10 cellular contexts compared by ENCODE assay signal in the genomic region with DNA sequence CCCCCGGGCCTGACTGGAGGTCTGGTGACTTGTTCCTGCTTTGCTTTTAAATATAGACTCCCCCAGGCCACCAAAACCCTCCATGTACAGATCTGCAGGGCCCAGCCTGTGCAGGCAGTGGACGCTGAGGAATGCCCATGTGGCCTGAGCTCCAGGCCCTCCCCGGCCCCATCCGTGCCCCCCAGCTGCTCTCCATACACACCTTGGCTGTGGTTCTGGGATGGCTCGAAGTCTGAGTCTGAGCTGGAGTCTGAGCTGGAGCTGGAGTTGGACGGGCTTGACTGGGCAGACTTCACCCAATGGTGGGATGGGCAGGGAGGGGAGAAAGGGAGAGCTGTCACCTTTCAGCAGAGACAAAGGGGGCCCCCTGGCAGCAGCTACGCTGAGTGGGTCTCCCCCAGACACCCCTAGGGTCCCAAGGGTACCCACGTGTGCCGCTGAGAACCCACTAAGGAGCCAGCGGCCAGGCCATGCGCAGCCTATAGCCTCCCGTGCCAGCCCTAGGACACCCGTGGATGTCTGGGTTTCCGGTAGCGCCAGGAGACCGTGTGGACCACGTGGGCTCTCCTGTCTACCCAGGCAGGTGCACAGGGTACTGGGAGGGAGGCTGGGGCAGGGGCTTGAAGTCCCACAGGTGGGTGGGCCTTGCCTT.
DNase-seq lines count a peak whose midpoint lies in the region; FAIRE-seq and TF ChIP-seq lines count a peak whose summit lies in the region.
"Had no signal": no experiment of that assay in that cellular context is flagged by ENCODE, and none has a peak within 500 bp of the region (broad histone marks: within the 10 kb centered on the region; RNA-seq: fewer than 3 reads in every experiment).

No MANE protein-coding gene starts in this region.

- H2BK15ac ChIP-seq in mesendoderm (replicated peaks; ENCODE audit: low read depth): no peak overlapping the region

- H3K56ac ChIP-seq in mesendoderm (ENCODE audit: low read length): peak overlapping the region; percentile 15

- no peak overlapping the region for H3K18ac ChIP-seq in mesendoderm (ENCODE audit: low read length)

- no peaks in the 10 kb centered on the region for H3K27me3 ChIP-seq in NT2/D1 (ENCODE audit: insufficient read depth, insufficient read length)
- H3K27me3 ChIP-seq in mesendoderm (ENCODE audit: insufficient read depth, low read length, poor library complexity): no peaks in the 10 kb centered on the region
- H3K27me3 ChIP-seq: BLaER1 had no signal

- H2BK120ac ChIP-seq in mesendoderm (ENCODE audit: low read depth, low read length): no peak overlapping the region

- DNase-seq in NT2/D1 (ENCODE audit: low read depth, low spot score) (no peak), epidermal melanocyte (ENCODE audit: insufficient read length, low spot score) (peak; percentile 15), mesendoderm (no peak), H54 (ENCODE audit: insufficient read length, low spot score) (no peak), SKM-1 treated with dmso at 0.1 percent for 144 hours (lab: John Stamatoyannopoulos, UW; ENCODE audit: unreplicated experiment) (no peak), NCI-H1092 (lab: John Stamatoyannopoulos, UW) (no peak), D721Med (ENCODE audit: insufficient read length, low spot score) (no peak)

- no peaks in the 10 kb centered on the region for H3K79me1 ChIP-seq in mesendoderm (ENCODE audit: low read length)

- H3K9me3 ChIP-seq in NT2/D1 (ENCODE audit: insufficient read depth, low read length): no peaks in the 10 kb centered on the region
- H3K9me3 ChIP-seq: BLaER1 had no signal

- no peak overlapping the region for H2BK5ac ChIP-seq in mesendoderm (ENCODE audit: low read length)

- H3K4ac ChIP-seq in mesendoderm (ENCODE audit: low read depth, low read length): no peak overlapping the region

- no peak overlapping the region for H3K4me2 ChIP-seq in mesendoderm (ENCODE audit: low read length)

- WGBS in mesendoderm (ENCODE audit: extremely low coverage, insufficient coverage, low lambda C conversion rate): no CpG with 5 or more reads among the region's 17 CpGs

- H3K23ac ChIP-seq in mesendoderm (ENCODE audit: low read length): no peak overlapping the region

- peak overlapping the region; percentile 54 for H3K27ac ChIP-seq in mesendoderm (ENCODE audit: low read depth, low read length)
- peak overlapping the region; percentile 12 for H3K27ac ChIP-seq in temporal lobe (ENCODE audit: low read depth, low read length)
- H3K27ac ChIP-seq: BLaER1, epithelial cell of prostate had no signal

- no peaks in the 10 kb centered on the region for H3K79me2 ChIP-seq in mesendoderm (ENCODE audit: control insufficient read depth, insufficient read depth, low read length)

- no peak overlapping the region for H4K5ac ChIP-seq in mesendoderm (ENCODE audit: low read length)

- no peak for TF ChIP-seq POLR2A in H54 (IDR thresholded peaks at IDR 0.05; ENCODE audit: low read depth, low read length)

- H3K4me3 ChIP-seq in NT2/D1 (ENCODE audit: insufficient read length, low read depth) (no peak overlapping the region), mesendoderm (ENCODE audit: low read length) (no peak overlapping the region)
- H3K4me3 ChIP-seq: BLaER1 had no signal

- no peak overlapping the region for H2AK5ac ChIP-seq in mesendoderm (ENCODE audit: low read length)

- H3K4me1 ChIP-seq in NT2/D1 (ENCODE audit: insufficient read depth, insufficient read length) (peaks cover 45% of the 10 kb centered on the region), mesendoderm (ENCODE audit: control insufficient read depth, low read depth, low read length) (no peaks in the 10 kb centered on the region)

- no peak overlapping the region for H4K8ac ChIP-seq in mesendoderm (ENCODE audit: low read depth, low read length)

- H3K9ac ChIP-seq in NT2/D1 (ENCODE audit: insufficient read length, low read depth) (peak overlapping the region; percentile 87), mesendoderm (ENCODE audit: low read length) (peak overlapping the region; percentile 4)
- H3K9ac ChIP-seq: BLaER1 had no signal

- no peak for TF ChIP-seq CTCF in D721Med (IDR thresholded peaks at IDR 0.05; ENCODE audit: insufficient read depth, missing control alignments)

- H3K36me3 ChIP-seq in NT2/D1 (ENCODE audit: insufficient read depth, insufficient read length, low read length) (peaks cover 78% of the 10 kb centered on the region), mesendoderm (ENCODE audit: control insufficient read depth, insufficient read depth, low read length) (no peaks in the 10 kb centered on the region)

- FAIRE-seq in H54 (lab: Jason Lieb, UNC) (no peak), D721Med (lab: Jason Lieb, UNC) (no peak)
